In the genomic region with DNA sequence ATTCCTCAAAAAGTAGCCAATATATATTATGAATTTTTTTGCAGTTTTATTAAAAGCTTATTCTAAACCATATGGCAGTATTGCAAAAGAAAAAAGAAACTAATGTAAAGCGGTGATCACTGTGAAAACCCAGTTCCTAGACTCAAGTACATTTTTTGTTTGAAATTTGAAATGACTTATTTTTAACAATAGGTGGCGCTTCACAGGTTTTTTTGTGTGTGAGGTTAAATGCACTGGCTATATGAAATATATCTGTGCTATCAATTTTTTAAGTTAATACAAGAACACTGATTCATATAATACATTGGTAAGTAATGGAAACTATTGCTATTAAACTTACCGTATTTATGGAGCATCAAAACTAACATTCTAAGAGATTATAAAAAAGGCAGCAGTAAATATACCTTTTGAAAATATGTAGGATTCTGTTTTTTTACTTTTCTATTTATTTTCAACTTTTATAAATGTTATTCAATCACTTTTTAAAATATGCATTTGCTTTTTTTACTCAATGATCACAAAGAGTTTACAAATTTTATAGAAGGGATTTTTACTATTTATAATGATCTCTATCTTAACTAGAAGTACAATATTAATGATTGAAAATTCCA, we compare ENCODE assay signal across 9 cellular contexts. TPM values are rescaled to one million over a fixed set of nuclear protein-coding genes. Genes with fewer than 3 reads are reported as not detected.
A peak's percentile ranks its signal among the peaks of the same experiment; 100 is the strongest.
DNase-seq lines count a peak whose midpoint lies in the region; ATAC-seq, FAIRE-seq and TF ChIP-seq lines count a peak whose summit lies in the region.
"Had no signal": no experiment of that assay in that cellular context is flagged by ENCODE, and none has a peak within 500 bp of the region (broad histone marks: within the 10 kb centered on the region; RNA-seq: fewer than 3 reads in every experiment).

No MANE protein-coding gene starts in this region.

- no peaks in the 10 kb centered on the region for H3K9me3 ChIP-seq in lung (ENCODE audit: control insufficient read depth in 2 of 2, insufficient read depth in 1 of 2, low read length in 1 of 2)

- ATAC-seq in HG03439 (IDR thresholded peaks at IDR 0.05; ENCODE audit: unreplicated experiment), result peak; percentile 51
- no peak for ATAC-seq in lung (ENCODE audit: insufficient read depth, low FRiP score)

- H3K27me3 ChIP-seq in lung (ENCODE audit: control insufficient read depth, insufficient read depth), result no peaks in the 10 kb centered on the region

- H3K27ac ChIP-seq in VCaP, result peak overlapping the region; percentile 45
- no peak overlapping the region for H3K27ac ChIP-seq in lung (ENCODE audit: low read depth in 1 of 2, low read length in 1 of 2)

- peak; percentile 57 for TF ChIP-seq CTCF in D721Med (IDR thresholded peaks at IDR 0.05; ENCODE audit: insufficient read depth, missing control alignments)
- peak; percentile 71 for TF ChIP-seq CTCF in VCaP (conservative IDR thresholded peaks at IDR 0.05)
- TF ChIP-seq CTCF in lung (IDR thresholded peaks at IDR 0.05; ENCODE audit: control extremely low read depth, extremely low read depth), result peak; percentile 6

- no peak overlapping the region for H3K4me3 ChIP-seq in lung

- 48 to 49% methylated on average over 3 of the region's 3 CpGs for WGBS in lung, 2 donors

- peaks cover 0 to 2% of the 10 kb centered on the region in 2 donors for H3K4me1 ChIP-seq in lung (ENCODE audit: control insufficient read depth in 2 of 2, insufficient read depth in 2 of 2, low read length in 2 of 2)

- DNase-seq in D721Med (ENCODE audit: insufficient read length, low spot score) (no peak), lung (ENCODE audit: low spot score) (no peak), inferior parietal cortex (ENCODE audit: extremely low spot score) (no peak), hepatic stellate cell (ENCODE audit: low spot score) (no peak), HuH-7 (ENCODE audit: low spot score) (no peak)
- DNase-seq in activated CD4-positive, alpha-beta T cell treated with anti-CD3 and anti-CD28 coated beads, Interleukin-2, amount 50 U/mL, for 1 hour, result no peak
- DNase-seq: hippocampal formation had no signal

- H3K36me3 ChIP-seq in lung (ENCODE audit: control insufficient read depth in 2 of 2, insufficient read depth in 2 of 2, low read length in 2 of 2), result no peaks in the 10 kb centered on the region

- FAIRE-seq in D721Med (lab: Jason Lieb, UNC), result peak; percentile 70

RNA-seq across cellular contexts. Expression of gene SPRY1, which starts 5.6 kb away (rescaled TPM):
- total RNA-seq in lung, result 100 to 1,000 TPM; 107 to 139 TPM
- 10 to 100 TPM; 35.3 to 39.8 TPM for polyA plus RNA-seq in lung

Comparison
In these comparisons a context has a peak if more than half of its experiments do, and no peak if none do; other contexts are left out.
1. CTCF ChIP-seq: peak in every context shown above with its lines; median percentile 71 in VCaP; 57 in D721Med; 6 in lung.